ENCODE assay signal across 16 cellular contexts in the genomic region with DNA sequence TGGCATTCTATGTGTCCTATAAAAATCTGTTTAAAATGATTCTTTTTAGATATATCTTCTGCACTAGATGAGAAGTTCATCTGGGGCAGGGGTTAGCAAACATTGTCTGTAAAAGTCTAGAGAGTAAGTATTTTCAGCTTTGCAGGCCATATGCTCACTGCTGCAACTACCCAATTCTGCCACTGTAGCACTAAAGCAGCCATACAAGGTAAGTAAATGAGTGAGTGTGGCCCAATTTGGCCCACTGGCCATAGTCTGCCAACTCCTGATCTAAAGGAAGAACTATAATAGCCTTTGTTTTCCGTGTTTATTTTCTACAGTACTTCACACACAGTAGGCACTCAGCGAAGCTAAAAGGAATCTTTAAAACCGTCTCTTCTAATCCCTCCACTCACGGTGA. TPM values are rescaled to one million over a fixed set of nuclear protein-coding genes. Genes with fewer than 3 reads are reported as not detected.
DNase-seq lines count a peak whose midpoint lies in the region; ATAC-seq and TF ChIP-seq lines count a peak whose summit lies in the region.
"Had no signal": no experiment of that assay in that cellular context is flagged by ENCODE, and none has a peak within 500 bp of the region (broad histone marks: within the 10 kb centered on the region; RNA-seq: fewer than 3 reads in every experiment).

No MANE protein-coding gene starts in this region.

- TF ChIP-seq CTCF in PC-3 (conservative IDR thresholded peaks at IDR 0.05; ENCODE audit: low read depth, low read length) (no peak), chondrocyte (IDR thresholded peaks at IDR 0.05) (no peak)

- BruUV-seq in PC-3 (replicated peaks; lab: Mats Ljungman, UMichigan): no TSS peak

- DNase-seq in PC-3: no peak
- no peak for DNase-seq in chondrocyte (ENCODE audit: low spot score)
- DNase-seq in mesenchymal stem cell: no peak
- peak in 1 of 49 donors; percentile 13 for DNase-seq in substantia nigra (lab: John Stamatoyannopoulos, UW)
- no peak for DNase-seq in KBM-7
- no peak for DNase-seq in kidney tubule cell (ENCODE audit: low spot score)
- DNase-seq in inferior parietal cortex (ENCODE audit: extremely low spot score): no peak
- DNase-seq: H9, NCI-H524 treated with DMSO at 0.1 percent for 48 hours, NCI-H774 had no signal

- peaks cover 2% of the 10 kb centered on the region for H3K36me3 Mint-ChIP-seq in chondrocyte (ENCODE audit: low read depth)

- H2BK120ac ChIP-seq in mesenchymal stem cell (ENCODE audit: low read depth, low read length): no peak overlapping the region

- H4K8ac ChIP-seq in mesenchymal stem cell (ENCODE audit: low read length): peak overlapping the region; percentile 54

- ATAC-seq in PC-3: 0 out of 2 replicates have a peak, but pooled peaks have one; percentile 40

- H3K4me3 ChIP-seq in PC-3 (ENCODE audit: low read length) (no peak overlapping the region), mesenchymal stem cell (ENCODE audit: insufficient read depth in 1 of 2, low read depth in 1 of 2, low read length in 2 of 2) (no peak overlapping the region)
- H3K4me3 ChIP-seq: GM23248, SJSA1 had no signal

- H3K9ac ChIP-seq in PC-3 (ENCODE audit: low read length) (no peak overlapping the region), mesenchymal stem cell (ENCODE audit: low read length) (no peak overlapping the region)
- H3K9ac ChIP-seq: GM23248, KMS-11 had no signal

- H3K4me1 ChIP-seq in PC-3 (ENCODE audit: insufficient read depth, low read length) (no peaks in the 10 kb centered on the region), mesenchymal stem cell (ENCODE audit: control insufficient read depth, insufficient read depth, low read depth, low read length) (peaks cover 2% of the 10 kb centered on the region)

- H4K91ac ChIP-seq in mesenchymal stem cell (ENCODE audit: low read length): no peak overlapping the region

- no peaks in the 10 kb centered on the region for H3K79me1 ChIP-seq in mesenchymal stem cell (replicated peaks; ENCODE audit: low read length, poor library complexity, severe bottlenecking)

- peaks cover 97% of the 10 kb centered on the region for H3K79me2 ChIP-seq in PC-3 (ENCODE audit: low read length)

- no peak overlapping the region for H3K4me2 ChIP-seq in PC-3 (ENCODE audit: low read length)
- H3K4me2 ChIP-seq in mesenchymal stem cell (ENCODE audit: low read length, poor library complexity, severe bottlenecking): no peak overlapping the region
- H3K4me2 ChIP-seq: KMS-11 had no signal

- POLR2A ChIA-PET in PC-3 (lab: Charles Lee; ENCODE audit: unreplicated experiment): no interaction called here

- H4K20me1 ChIP-seq in PC-3 (ENCODE audit: low read length): peaks cover 10% of the 10 kb centered on the region

- no peak overlapping the region for H2BK12ac ChIP-seq in mesenchymal stem cell (ENCODE audit: low read length in 2 of 2)

- H3K9me3 ChIP-seq in PC-3 (ENCODE audit: low read length) (no peaks in the 10 kb centered on the region), mesenchymal stem cell (ENCODE audit: control insufficient read depth, low read length) (no peaks in the 10 kb centered on the region)
- H3K9me3 ChIP-seq: SJSA1 had no signal

- H2BK15ac ChIP-seq in mesenchymal stem cell (ENCODE audit: low read depth, poor library complexity, severe bottlenecking): no peak overlapping the region

- peaks cover 62% of the 10 kb centered on the region for H3K4me1 Mint-ChIP-seq in chondrocyte (ENCODE audit: low read depth)

- intact Hi-C loops in PC-3 (cut with micrococcal nuclease): loop anchor here (1.0 to 2.0 kb wide), 3 partner anchors 35 to 254 kb away; no protein-coding TSS in a partner anchor

- H3K27me3 Mint-ChIP-seq in chondrocyte (ENCODE audit: low read depth): no peaks in the 10 kb centered on the region
- H3K27me3 Mint-ChIP-seq: B cell; CD8-positive, alpha-beta memory T cell had no signal

- no peak overlapping the region for H3K23ac ChIP-seq in mesenchymal stem cell (ENCODE audit: low read length in 2 of 2)

- no peaks in the 10 kb centered on the region for H3F3A ChIP-seq in PC-3 (ENCODE audit: low read length, unreplicated experiment)

- H3K9me2 ChIP-seq in PC-3 (replicated peaks; ENCODE audit: low read length): no peaks in the 10 kb centered on the region

- H3K27me3 ChIP-seq in PC-3 (ENCODE audit: low read length) (no peaks in the 10 kb centered on the region), mesenchymal stem cell (ENCODE audit: control insufficient read depth in 1 of 2, insufficient read depth in 1 of 2, low read length in 2 of 2) (no peaks in the 10 kb centered on the region)
- H3K27me3 ChIP-seq: SJSA1 had no signal

- H3K36me3 ChIP-seq in PC-3 (ENCODE audit: low read depth, low read length) (peaks cover 16% of the 10 kb centered on the region), mesenchymal stem cell (ENCODE audit: control insufficient read depth in 1 of 2, insufficient read depth in 2 of 2, low read depth in 1 of 2, low read length in 2 of 2) (peaks cover 1 to 9% of the 10 kb centered on the region in 2 experiments)

- no peak overlapping the region for H3K14ac ChIP-seq in mesenchymal stem cell (ENCODE audit: low read length in 2 of 2)

- no peak overlapping the region for H2BK5ac ChIP-seq in mesenchymal stem cell (ENCODE audit: low read depth, low read length, poor library complexity, severe bottlenecking)

- CTCF ChIA-PET in PC-3 (lab: Charles Lee): interaction anchor here (0.5 to 0.7 kb wide), 4 partner anchors 47 to 246 kb away, joined by 3 to 6 read pairs (median 4); no protein-coding TSS in a partner anchor

- H3K27ac ChIP-seq in PC-3 (ENCODE audit: low read length) (no peak overlapping the region), mesenchymal stem cell (ENCODE audit: low read length, poor library complexity, severe bottlenecking) (peak overlapping the region; percentile 29), substantia nigra (ENCODE audit: low read depth, low read length, poor library complexity, severe bottlenecking) (peak overlapping the region; percentile 50)
- H3K27ac ChIP-seq: GM23248, KMS-11, SJSA1 had no signal

- H2AK5ac ChIP-seq in mesenchymal stem cell (ENCODE audit: low read length, severe bottlenecking): no peak overlapping the region

- no peak overlapping the region for H3K4me3 Mint-ChIP-seq in chondrocyte (ENCODE audit: unreplicated experiment)
- H3K4me3 Mint-ChIP-seq: B cell; CD14-positive monocyte; CD8-positive, alpha-beta memory T cell; H9 had no signal

- in situ Hi-C loops in KBM-7 (cut with MboI; ENCODE audit: low pct_unique_long_range_greater_than_20kb, low sequenced_read_pairs): no loop called here

- no peaks in the 10 kb centered on the region for H3K9me3 Mint-ChIP-seq in chondrocyte (ENCODE audit: low read depth)

- H2AFZ ChIP-seq in PC-3 (ENCODE audit: low read length) (no peak overlapping the region), mesenchymal stem cell (ENCODE audit: low read depth, low read length) (no peak overlapping the region)
- H2AFZ ChIP-seq: GM23248 had no signal

- H3K18ac ChIP-seq in mesenchymal stem cell (ENCODE audit: low read depth in 1 of 2, low read length in 2 of 2): no peak overlapping the region

- 87% methylated on average over 3 of the region's 4 CpGs for WGBS in mesenchymal stem cell

- H3K27ac Mint-ChIP-seq in chondrocyte (ENCODE audit: unreplicated experiment): peak overlapping the region; percentile 74
- H3K27ac Mint-ChIP-seq: B cell; CD14-positive monocyte; CD8-positive, alpha-beta memory T cell had no signal

- H3K4ac ChIP-seq in mesenchymal stem cell (ENCODE audit: low read depth in 1 of 2, low read length in 2 of 2): no peak overlapping the region

RNA-seq across cellular contexts. Expression of a gene that starts 42.3 kb away (rescaled TPM):
- total RNA-seq in PC-3 (2014; rRNA removed) (60.8 and 77.8 TPM in 2 replicates), chondrocyte (117 to 166 TPM (median 157 TPM) in 3 replicates)
- polyA plus RNA-seq in mesenchymal stem cell (2013, experiment 1 of 2): 41.4 TPM
- 40.1 TPM for polyA plus RNA-seq in mesenchymal stem cell (2013, experiment 2 of 2)
